8 cellular contexts compared by ENCODE assay signal in genomic region chr9:131744171-131744714, GRCh38. TPM values are rescaled to one million over a fixed set of nuclear protein-coding genes. Genes with fewer than 3 reads are reported as not detected.
DNase-seq lines count a peak whose midpoint lies in the region; FAIRE-seq and TF ChIP-seq lines count a peak whose summit lies in the region.

No MANE protein-coding gene starts in this region.

- H3K27me3 Mint-ChIP-seq in activated CD4-positive, alpha-beta memory T cell treated with anti-CD3 and anti-CD28 coated beads, Interleukin-2, amount 10 ng/mL, durations not matched to agents 7 days and 5 days = no peaks in the 10 kb centered on the region

- H3K27ac Mint-ChIP-seq in activated CD4-positive, alpha-beta memory T cell treated with anti-CD3 and anti-CD28 coated beads, Interleukin-2, amount 10 ng/mL, durations not matched to agents 7 days and 5 days = peak overlapping the region; percentile 78

- DNase-seq in Ammon's horn (ENCODE audit: low spot score) (peak; percentile 58), HL-60 (ENCODE audit: low read depth in 1 of 2, low spot score in 1 of 2) (peak; percentile 60 to 69), islet precursor cell (peak; percentile 86), COLO668 (lab: John Stamatoyannopoulos, UW; ENCODE audit: unreplicated experiment) (no peak), D721Med (ENCODE audit: insufficient read length, low spot score) (no peak), SHP77 treated with DMSO at 0.1 percent for 48 hours (lab: John Stamatoyannopoulos, UW) (no peak)
- DNase-seq in activated CD4-positive, alpha-beta memory T cell treated with anti-CD3 and anti-CD28 coated beads, Interleukin-2, amount 10 ng/mL, durations not matched to agents 7 days and 5 days = no peak
- no peak for DNase-seq in activated effector memory CD4-positive, alpha-beta T cell treated with anti-CD3 and anti-CD28 coated beads, Interleukin-2, amount 50 U/mL, for 16 hours

- peaks cover 41% of the 10 kb centered on the region for H3K4me1 Mint-ChIP-seq in activated CD4-positive, alpha-beta memory T cell treated with anti-CD3 and anti-CD28 coated beads, Interleukin-2, amount 10 ng/mL, durations not matched to agents 7 days and 5 days

- peaks cover under 1% of the 10 kb centered on the region for H3K36me3 Mint-ChIP-seq in activated CD4-positive, alpha-beta memory T cell treated with anti-CD3 and anti-CD28 coated beads, Interleukin-2, amount 10 ng/mL, durations not matched to agents 7 days and 5 days (ENCODE audit: low read depth)

- H3K27ac ChIP-seq in HL-60 (replicated peaks) = peak overlapping the region; percentile 48

- CTCF ChIA-PET in activated CD4-positive, alpha-beta memory T cell treated with anti-CD3 and anti-CD28 coated beads, Interleukin-2, amount 10 ng/mL, durations not matched to agents 7 days and 5 days (lab: Charles Lee) = interaction anchor here (0.5 to 7.9 kb wide), 10 partner anchors 8 to 588 kb away, joined by 3 to 77 read pairs (median 6); no protein-coding TSS in a partner anchor

- no peak overlapping the region for H3K4me3 Mint-ChIP-seq in activated CD4-positive, alpha-beta memory T cell treated with anti-CD3 and anti-CD28 coated beads, Interleukin-2, amount 10 ng/mL, durations not matched to agents 7 days and 5 days

- no peaks in the 10 kb centered on the region for H3K27me3 ChIP-seq in HL-60 (ENCODE audit: insufficient read depth, poor library complexity, severe bottlenecking)

- FAIRE-seq in D721Med (lab: Jason Lieb, UNC) = no peak

- POLR2A ChIA-PET in activated CD4-positive, alpha-beta memory T cell treated with anti-CD3 and anti-CD28 coated beads, Interleukin-2, amount 10 ng/mL, durations not matched to agents 7 days and 5 days (lab: Charles Lee) = interaction anchor here (1.1 to 3.5 kb wide), 8 partner anchors 10 to 240 kb away, joined by 3 to 16 read pairs (median 6); no protein-coding TSS in a partner anchor

- H3K4me3 ChIP-seq in HL-60 (replicated peaks; ENCODE audit: insufficient read depth, low read length) = no peak overlapping the region

- H3K9me3 Mint-ChIP-seq in activated CD4-positive, alpha-beta memory T cell treated with anti-CD3 and anti-CD28 coated beads, Interleukin-2, amount 10 ng/mL, durations not matched to agents 7 days and 5 days = no peaks in the 10 kb centered on the region

- no peak for TF ChIP-seq CTCF in HL-60 (IDR thresholded peaks at IDR 0.05; ENCODE audit: insufficient read depth, low read length)
- no peak for TF ChIP-seq CTCF in D721Med (IDR thresholded peaks at IDR 0.05; ENCODE audit: insufficient read depth, missing control alignments)

RNA-seq across cellular contexts. Expression of gene RAPGEF1, which starts 4.4 kb away (rescaled TPM):
- total RNA-seq in activated CD4-positive, alpha-beta memory T cell treated with anti-CD3 and anti-CD28 coated beads, Interleukin-2, amount 10 ng/mL, durations not matched to agents 7 days and 5 days = 100 to 1,000 TPM; 149 to 158 TPM

Comparison
In these comparisons a context has a peak if more than half of its experiments do, and no peak if none do; other contexts are left out.
1. DNase-seq: peak in Ammon's horn (single experiment), HL-60 (2 of 2) and islet precursor cell (single experiment); none in activated CD4-positive, alpha-beta memory T cell treated with anti-CD3 and anti-CD28 coated beads, Interleukin-2, amount 10 ng/mL, durations not matched to agents 7 days and 5 days (single experiment), activated effector memory CD4-positive, alpha-beta T cell treated with anti-CD3 and anti-CD28 coated beads, Interleukin-2, amount 50 U/mL, for 16 hours (single experiment), COLO668 (single experiment), D721Med (single experiment) and SHP77 treated with DMSO at 0.1 percent for 48 hours (single experiment).